ENCODE assay signal across 10 cellular contexts in the genomic region with DNA sequence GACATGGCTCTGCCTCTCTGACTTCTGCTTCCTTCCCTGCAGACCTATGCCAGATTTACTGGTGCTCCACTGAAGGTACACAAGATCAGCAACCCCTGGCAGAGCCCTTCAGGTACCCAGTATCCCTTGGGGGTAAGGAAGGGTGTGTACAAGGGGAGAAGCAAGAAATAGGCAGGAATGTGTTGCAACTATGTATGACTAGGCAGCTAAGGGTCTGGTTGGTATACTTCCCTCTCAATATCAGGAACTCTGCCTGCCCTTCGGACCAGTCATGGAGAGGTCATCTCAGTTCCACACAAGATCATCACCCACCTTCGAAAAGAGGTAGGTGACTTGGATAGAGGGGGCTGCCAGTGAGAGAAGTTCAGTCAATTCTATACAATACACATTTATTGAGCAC. TPM values are rescaled to one million over a fixed set of nuclear protein-coding genes. Genes with fewer than 3 reads are reported as not detected.
DNase-seq lines count a peak whose midpoint lies in the region; ATAC-seq and TF ChIP-seq lines count a peak whose summit lies in the region.
"Had no signal": no experiment of that assay in that cellular context is flagged by ENCODE, and none has a peak within 500 bp of the region (broad histone marks: within the 10 kb centered on the region; RNA-seq: fewer than 3 reads in every experiment).

No MANE protein-coding gene starts in this region.

- no peaks in the 10 kb centered on the region for H3K9me3 Mint-ChIP-seq in CD8-positive, alpha-beta T cell
- H3K9me3 Mint-ChIP-seq in IgD-negative memory B cell (no peaks in the 10 kb centered on the region), naive B cell (no peaks in the 10 kb centered on the region)
- no peaks in the 10 kb centered on the region for H3K9me3 Mint-ChIP-seq in activated CD8-positive, alpha-beta T cell treated with anti-CD3 and anti-CD28 coated beads for 36 hours

- H3K4me3 ChIP-seq in CD8-positive, alpha-beta T cell (ENCODE audit: low read depth, low read length), result no peak overlapping the region

- no peaks in the 10 kb centered on the region for H3K9me3 ChIP-seq in CD8-positive, alpha-beta T cell (ENCODE audit: low read length)

- H3K27ac Mint-ChIP-seq in CD8-positive, alpha-beta T cell, result peak overlapping the region; percentile 52
- H3K27ac Mint-ChIP-seq in IgD-negative memory B cell (peak overlapping the region in 2 of 3 donors; percentile 24 to 99), naive B cell (peak overlapping the region in 3 of 6 donors; percentile 14 to 42 (median 36))
- H3K27ac Mint-ChIP-seq in activated CD8-positive, alpha-beta T cell treated with anti-CD3 and anti-CD28 coated beads for 36 hours, result peak overlapping the region; percentile 6

- H3K4me3 Mint-ChIP-seq in CD8-positive, alpha-beta T cell, result peak overlapping the region; percentile 26
- peak overlapping the region in 3 of 4 donors; percentile 26 to 91 (median 71) for H3K4me3 Mint-ChIP-seq in IgD-negative memory B cell
- H3K4me3 Mint-ChIP-seq in activated CD8-positive, alpha-beta T cell treated with anti-CD3 and anti-CD28 coated beads for 36 hours, result peak overlapping the region; percentile 92
- peak overlapping the region; percentile 18 to 95 (median 51) for H3K4me3 Mint-ChIP-seq in naive B cell

- H3K27me3 ChIP-seq in CD8-positive, alpha-beta T cell (ENCODE audit: insufficient read depth, low read length), result no peaks in the 10 kb centered on the region

- no peak overlapping the region for H3K27ac ChIP-seq in CD8-positive, alpha-beta T cell (ENCODE audit: low read depth, low read length)

- no peak for TF ChIP-seq CTCF in CD8-positive, alpha-beta T cell (IDR thresholded peaks at IDR 0.05)
- no peak for TF ChIP-seq CTCF in activated CD8-positive, alpha-beta T cell treated with anti-CD3 and anti-CD28 coated beads for 36 hours (IDR thresholded peaks at IDR 0.05)

- CTCF ChIA-PET in CD8-positive, alpha-beta T cell (lab: Charles Lee), result interaction anchor here (1.0 to 1.6 kb wide), 2 partner anchors 16 to 31 kb away, joined by 3 to 9 read pairs; no protein-coding TSS in a partner anchor
- CTCF ChIA-PET in activated CD8-positive, alpha-beta T cell treated with anti-CD3 and anti-CD28 coated beads for 36 hours (lab: Charles Lee), result interaction anchor here (1.0 to 7.4 kb wide), 4 partner anchors 15 to 125 kb away, joined by 3 to 61 read pairs (median 30); no protein-coding TSS in a partner anchor

- DNase-seq in CD8-positive, alpha-beta T cell, result no peak
- DNase-seq in activated CD8-positive, alpha-beta T cell treated with anti-CD3 and anti-CD28 coated beads for 36 hours, result no peak
- DNase-seq in naive B cell (no peak), NCI-H2196 (lab: John Stamatoyannopoulos, UW; ENCODE audit: unreplicated experiment) (no peak), hippocampal formation (lab: John Stamatoyannopoulos, UW) (no peak)
- DNase-seq: activated effector memory CD4-positive, alpha-beta T cell treated with anti-CD3 and anti-CD28 coated beads, Interleukin-2, amount 50 U/mL, for 16 hours; stimulated activated CD4-positive, alpha-beta T cell treated with anti-CD3 and anti-CD28 coated beads, Interleukin-2, amount 100 ng/mL, for 24 hours had no signal

- peaks cover 5% of the 10 kb centered on the region for H3K36me3 ChIP-seq in CD8-positive, alpha-beta T cell (ENCODE audit: insufficient read depth, low read length)

- POLR2A ChIA-PET in CD8-positive, alpha-beta T cell (lab: Charles Lee), result interaction anchor here (1.9 kb wide), 1 partner anchor 34 kb away, joined by 8 read pairs; no protein-coding TSS in a partner anchor
- POLR2A ChIA-PET in activated CD8-positive, alpha-beta T cell treated with anti-CD3 and anti-CD28 coated beads for 36 hours (lab: Charles Lee), result interaction anchor here (1.2 to 2.0 kb wide), 2 partner anchors 9 to 17 kb away, joined by 4 to 8 read pairs; no protein-coding TSS in a partner anchor

- intact Hi-C loops in CD8-positive, alpha-beta T cell (cut with DNase I, micrococcal nuclease), result no loop called here
- intact Hi-C loops in activated CD8-positive, alpha-beta T cell treated with anti-CD3 and anti-CD28 coated beads for 36 hours (cut with micrococcal nuclease), result no loop called here

- ATAC-seq in CD8-positive, alpha-beta T cell, result no peak
- no peak for ATAC-seq in activated CD8-positive, alpha-beta T cell treated with anti-CD3 and anti-CD28 coated beads for 36 hours
- no peak for ATAC-seq in naive B cell (ENCODE audit: low read depth in 2 of 2)
- no peak for ATAC-seq in HG03342 (IDR thresholded peaks at IDR 0.05; ENCODE audit: unreplicated experiment)
- no peak for ATAC-seq in HG03159 (IDR thresholded peaks at IDR 0.05; ENCODE audit: unreplicated experiment)

- peaks cover 22% of the 10 kb centered on the region for H3K4me1 ChIP-seq in CD8-positive, alpha-beta T cell (ENCODE audit: insufficient read depth, low read length)

- H3K4me1 Mint-ChIP-seq in CD8-positive, alpha-beta T cell (ENCODE audit: low read depth), result peaks cover 23% of the 10 kb centered on the region
- H3K4me1 Mint-ChIP-seq in IgD-negative memory B cell (peaks cover 13 to 18% (median 14%) of the 10 kb centered on the region in 3 donors), naive B cell (peaks cover 17 to 26% (median 20%) of the 10 kb centered on the region in 3 donors)
- peaks cover 29% of the 10 kb centered on the region for H3K4me1 Mint-ChIP-seq in activated CD8-positive, alpha-beta T cell treated with anti-CD3 and anti-CD28 coated beads for 36 hours (ENCODE audit: low read depth)

- H3K27me3 Mint-ChIP-seq in CD8-positive, alpha-beta T cell (ENCODE audit: low read depth), result no peaks in the 10 kb centered on the region
- peaks cover 1% of the 10 kb centered on the region for H3K27me3 Mint-ChIP-seq in IgD-negative memory B cell
- no peaks in the 10 kb centered on the region for H3K27me3 Mint-ChIP-seq in activated CD8-positive, alpha-beta T cell treated with anti-CD3 and anti-CD28 coated beads for 36 hours
- H3K27me3 Mint-ChIP-seq in naive B cell, result no peaks in the 10 kb centered on the region

- peaks cover 20% of the 10 kb centered on the region for H3K36me3 Mint-ChIP-seq in CD8-positive, alpha-beta T cell
- H3K36me3 Mint-ChIP-seq in IgD-negative memory B cell (no peaks in the 10 kb centered on the region), naive B cell (no peaks in the 10 kb centered on the region)
- H3K36me3 Mint-ChIP-seq in activated CD8-positive, alpha-beta T cell treated with anti-CD3 and anti-CD28 coated beads for 36 hours (ENCODE audit: low read depth), result peaks cover 6% of the 10 kb centered on the region

RNA-seq across cellular contexts. Expression of gene MTX1, which starts 1.8 kb away (rescaled TPM):
- total RNA-seq in CD8-positive, alpha-beta T cell, result 10 to 100 TPM; 24.4 to 25.8 TPM
- polyA plus RNA-seq in IgD-negative memory B cell, result 41.7 TPM
- 10 to 100 TPM; 59.2 to 61.0 TPM for total RNA-seq in activated CD8-positive, alpha-beta T cell treated with anti-CD3 and anti-CD28 coated beads for 36 hours
- polyA plus RNA-seq in naive B cell (ENCODE audit: low read depth in 6 of 6), result 10 to 100 TPM; 35.5 to 49.1 (median 42.0) TPM

RNA-seq across cellular contexts. Expression of gene THBS3, which starts 2.6 kb away (rescaled TPM):
- 10 to 100 TPM; 18.5 to 18.8 TPM for total RNA-seq in CD8-positive, alpha-beta T cell
- polyA plus RNA-seq in IgD-negative memory B cell, result 1.4 TPM
- total RNA-seq in activated CD8-positive, alpha-beta T cell treated with anti-CD3 and anti-CD28 coated beads for 36 hours, result 10 to 100 TPM; 11.1 to 12.0 TPM
- 1 to 10 TPM; 1.1 to 3.9 (median 2.2) TPM for polyA plus RNA-seq in naive B cell (ENCODE audit: low read depth in 6 of 6)

RNA-seq across cellular contexts. Expression of gene TRIM46, which starts 36.7 kb away (rescaled TPM):
- 1 to 10 TPM; 1.1 TPM for total RNA-seq in CD8-positive, alpha-beta T cell
- polyA plus RNA-seq in IgD-negative memory B cell (0.14 TPM), naive B cell (ENCODE audit: low read depth in 6 of 6) (under 1 TPM in 2 of 6 donors, not detected in 4; 0.13 to 0.35 TPM)
- 1 to 10 TPM; 5.8 to 6.1 TPM for total RNA-seq in activated CD8-positive, alpha-beta T cell treated with anti-CD3 and anti-CD28 coated beads for 36 hours

RNA-seq across cellular contexts. Expression of gene KRTCAP2, which starts 37.2 kb away (rescaled TPM):
- total RNA-seq in CD8-positive, alpha-beta T cell, result 10 to 100 TPM; 58.9 to 71.2 TPM
- polyA plus RNA-seq in IgD-negative memory B cell (420 TPM), naive B cell (ENCODE audit: low read depth in 6 of 6) (100 to 1,000 TPM; 340 to 379 (median 354) TPM)
- 100 to 1,000 TPM; 124 to 125 TPM for total RNA-seq in activated CD8-positive, alpha-beta T cell treated with anti-CD3 and anti-CD28 coated beads for 36 hours

RNA-seq across cellular contexts. Expression of gene ENTREP3, which starts 45.0 kb away (rescaled TPM):
- total RNA-seq in CD8-positive, alpha-beta T cell, result 1 to 10 TPM; 8.1 to 8.7 TPM
- polyA plus RNA-seq in IgD-negative memory B cell (1.7 TPM), naive B cell (ENCODE audit: low read depth in 6 of 6) (1 to 10 TPM in 3 of 6 donors, under 1 TPM in 3; 0.54 to 1.7 (median 1.2) TPM)
- total RNA-seq in activated CD8-positive, alpha-beta T cell treated with anti-CD3 and anti-CD28 coated beads for 36 hours, result 10 to 100 TPM; 41.1 to 42.2 TPM

Comparison
In these comparisons a context has a peak if more than half of its experiments do, and no peak if none do; other contexts are left out.
1. H3K4me3 Mint-ChIP-seq: peak in every context shown above with its lines; median percentile 92 in activated CD8-positive, alpha-beta T cell treated with anti-CD3 and anti-CD28 coated beads for 36 hours; 71 in IgD-negative memory B cell; 51 in naive B cell; 26 in CD8-positive, alpha-beta T cell.